In the genomic region with DNA sequence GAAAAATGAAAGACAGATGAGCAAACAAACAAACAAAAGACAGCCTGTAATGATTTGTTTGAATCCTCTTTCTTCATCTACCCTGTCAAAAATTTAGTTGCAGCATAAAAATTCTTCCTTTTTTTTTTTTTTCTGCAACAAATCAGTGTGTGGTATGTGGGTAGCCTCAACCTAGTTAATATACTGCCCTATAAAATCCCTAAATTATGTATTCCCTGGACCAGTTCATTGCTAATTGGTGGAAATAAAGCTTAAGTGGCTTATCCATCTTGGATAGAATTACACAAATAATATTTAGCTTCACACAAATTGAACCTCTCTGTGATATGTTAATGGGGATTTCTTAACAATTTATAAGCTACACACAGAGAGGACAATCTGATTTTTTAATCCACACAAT, we compare ENCODE assay signal across 21 cellular contexts.
DNase-seq lines count a peak whose midpoint lies in the region; ATAC-seq and TF ChIP-seq lines count a peak whose summit lies in the region.
"Had no signal": no experiment of that assay in that cellular context is flagged by ENCODE, and none has a peak within 500 bp of the region (broad histone marks: within the 10 kb centered on the region; RNA-seq: fewer than 3 reads in every experiment).

No MANE protein-coding gene starts in this region.

- POLR2A ChIA-PET in HEK293T (lab: Yijun Ruan, JAX), result no interaction called here

- peak; percentile 20 for DNase-seq in NCI-H1105 treated with DMSO at 0.1 percent for 48 hours (lab: John Stamatoyannopoulos, UW)
- no peak for DNase-seq in NCI-H1105 (lab: John Stamatoyannopoulos, UW)
- no peak for DNase-seq in HEK293T (ENCODE audit: extremely low spot score)
- DNase-seq in NCI-H524 treated with DMSO at 0.1 percent for 48 hours (lab: John Stamatoyannopoulos, UW), result peak; percentile 1
- no peak for DNase-seq in kidney glomerular epithelial cell (lab: John Stamatoyannopoulos, UW)
- DNase-seq: 8988T; ACHN; AML-193; BE2C; CD4-positive, alpha-beta T cell; CD8-positive, alpha-beta memory T cell; DMS 273 treated with DMSO at 0.1 percent for 48 hours; DMS53; DMS79 treated with DMSO at 0.1 percent for 48 hours; GF-D8; H9 had no signal

- no peak for ATAC-seq in HG02610 (IDR thresholded peaks at IDR 0.05; ENCODE audit: unreplicated experiment)
- ATAC-seq in HG03378 (IDR thresholded peaks at IDR 0.05; ENCODE audit: unreplicated experiment), result no peak
- ATAC-seq: A549, GM23338, HCT116 had no signal

- CTCF ChIA-PET in HEK293T (lab: Yijun Ruan, JAX), result no interaction called here

TF ChIP-seq in HEK293T, 16 proteins besides CTCF, POLR2A, EP300 and RAD21:
- TF ChIP-seq ZNF384 (IDR thresholded peaks at IDR 0.05), result peak; percentile 75
- TF ChIP-seq CTBP1 (IDR thresholded peaks at IDR 0.05; ENCODE audit: borderline replicate concordance), result peak; percentile 19; the same call in 1 of the 2 replicates
- TF ChIP-seq, protein P1, sequence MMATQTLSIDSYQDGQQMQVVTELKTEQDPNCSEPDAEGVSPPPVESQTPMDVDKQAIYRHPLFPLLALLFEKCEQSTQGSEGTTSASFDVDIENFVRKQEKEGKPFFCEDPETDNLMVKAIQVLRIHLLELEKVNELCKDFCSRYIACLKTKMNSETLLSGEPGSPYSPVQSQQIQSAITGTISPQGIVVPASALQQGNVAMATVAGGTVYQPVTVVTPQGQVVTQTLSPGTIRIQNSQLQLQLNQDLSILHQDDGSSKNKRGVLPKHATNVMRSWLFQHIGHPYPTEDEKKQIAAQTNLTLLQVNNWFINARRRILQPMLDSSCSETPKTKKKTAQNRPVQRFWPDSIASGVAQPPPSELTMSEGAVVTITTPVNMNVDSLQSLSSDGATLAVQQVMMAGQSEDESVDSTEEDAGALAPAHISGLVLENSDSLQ (IDR thresholded peaks at IDR 0.05), result peak; percentile 54
- TF ChIP-seq SUZ12 (IDR thresholded peaks at IDR 0.05), result no peak
- TF ChIP-seq NFRKB (IDR thresholded peaks at IDR 0.05), result no peak
- 0 out of 2 replicates have a peak, but pooled peaks have one; percentile 30 for TF ChIP-seq ARNT (IDR thresholded peaks at IDR 0.05)

Comparison
In these comparisons a context has a peak if more than half of its experiments do, and no peak if none do; other contexts are left out.
1. DNase-seq: peak in NCI-H1105 treated with DMSO at 0.1 percent for 48 hours (single experiment) and NCI-H524 treated with DMSO at 0.1 percent for 48 hours (single experiment); none in NCI-H1105 (single experiment), HEK293T (single experiment) and kidney glomerular epithelial cell (single experiment).